36 cellular contexts compared by ENCODE assay signal in genomic region chr1:38622197-38622596, GRCh38.
DNase-seq lines count a peak whose midpoint lies in the region; ATAC-seq, FAIRE-seq and TF ChIP-seq lines count a peak whose summit lies in the region.
"Had no signal": no experiment of that assay in that cellular context is flagged by ENCODE, and none has a peak within 500 bp of the region (broad histone marks: within the 10 kb centered on the region; RNA-seq: fewer than 3 reads in every experiment).

No MANE protein-coding gene starts in this region.

- no peak overlapping the region for H3K4ac ChIP-seq in neuronal stem cell (ENCODE audit: low read length)

- in situ Hi-C loops in HepG2 (cut with HindIII; ENCODE audit: extremely low pct_ligation_motif_present, low pct_unique_long_range_greater_than_20kb), result no loop called here

- H2BK12ac ChIP-seq in neuronal stem cell (ENCODE audit: low read length), result no peak overlapping the region

- peaks cover 6% of the 10 kb centered on the region for H3K27me3 Mint-ChIP-seq in activated T-cell treated with anti-CD3 and anti-CD28 coated beads, Interleukin-2, amount 50 U/mL, for 4 hours (ENCODE audit: low read depth)

- POLR2A ChIA-PET in HepG2 (lab: Yijun Ruan, JAX), result no interaction called here

- H3K27me3 ChIP-seq in HepG2 (ENCODE audit: control insufficient read depth in 1 of 2, insufficient read depth in 2 of 2, low read length in 2 of 2) (peaks cover 0 to 9% of the 10 kb centered on the region in 2 experiments; a peak in 3 of 5 replicates), right lobe of liver (no peaks in the 10 kb centered on the region), BLaER1 (no peaks in the 10 kb centered on the region), esophagus muscularis mucosa (no peaks in the 10 kb centered on the region), neuronal stem cell (ENCODE audit: control insufficient read depth in 3 of 3, insufficient read depth in 3 of 3, low read depth in 1 of 3, low read length in 3 of 3) (peaks cover 0 to 2% (median 0%) of the 10 kb centered on the region in 3 experiments), gastroesophageal sphincter (peaks cover 7% of the 10 kb centered on the region)
- H3K27me3 ChIP-seq: BE2C; BLaER1 treated with 17β-estradiol and CSF1 and Interleukin-3, amounts not matched to agents 10 nM and 100 nM had no signal

- H2BK15ac ChIP-seq in neuronal stem cell (ENCODE audit: low read length), result no peak overlapping the region

- no peak overlapping the region for H2BK5ac ChIP-seq in neuronal stem cell (ENCODE audit: low read length)

- H3K4me1 Mint-ChIP-seq in activated T-cell treated with anti-CD3 and anti-CD28 coated beads, Interleukin-2, amount 50 U/mL, for 4 hours (ENCODE audit: low read depth), result no peaks in the 10 kb centered on the region
- H3K4me1 Mint-ChIP-seq: B cell; CD14-positive monocyte; CD4-positive, alpha-beta memory T cell; CD4-positive, CD25-positive, alpha-beta regulatory T cell; CD8-positive, alpha-beta memory T cell had no signal

- H3K4me3 ChIP-seq in HepG2 (replicated peaks in 1 of 3; ENCODE audit: insufficient read depth in 1 of 3, low read depth in 2 of 3, low read length in 3 of 3), result no peak overlapping the region
- H3K4me3 ChIP-seq in right lobe of liver, result no peak overlapping the region
- no peak overlapping the region for H3K4me3 ChIP-seq in BLaER1
- no peak overlapping the region for H3K4me3 ChIP-seq in esophagus muscularis mucosa
- no peak overlapping the region for H3K4me3 ChIP-seq in neuronal stem cell (ENCODE audit: low read length in 2 of 2)
- H3K4me3 ChIP-seq in gastroesophageal sphincter, result no peak overlapping the region
- H3K4me3 ChIP-seq: A549; BLaER1 treated with 17β-estradiol and CSF1 and Interleukin-3, amounts not matched to agents 10 nM and 100 nM had no signal

- FAIRE-seq in HepG2 (lab: Jason Lieb, UNC), result no peak
- FAIRE-seq: A204.1, A549, D721Med had no signal

- no peak overlapping the region for H4K8ac ChIP-seq in neuronal stem cell (ENCODE audit: low read depth, low read length)

- no peak overlapping the region for H3K27ac ChIP-seq in HepG2 (ENCODE audit: extremely low read length, insufficient read depth, low read length)
- H3K27ac ChIP-seq in right lobe of liver, result no peak overlapping the region
- no peak overlapping the region for H3K27ac ChIP-seq in BLaER1
- no peak overlapping the region for H3K27ac ChIP-seq in esophagus muscularis mucosa (replicated peaks in 1 of 4)
- H3K27ac ChIP-seq in neuronal stem cell (replicated peaks; ENCODE audit: low read length), result no peak overlapping the region
- H3K27ac ChIP-seq in gastroesophageal sphincter, result no peak overlapping the region
- H3K27ac ChIP-seq: 22Rv1; A549; BLaER1 treated with 17β-estradiol and CSF1 and Interleukin-3, amounts not matched to agents 10 nM and 100 nM; C4-2B had no signal

- WGBS in HepG2 (ENCODE audit: low lambda C conversion rate), result 23% methylated on average over 6 of the region's 6 CpGs
- WGBS in right lobe of liver (ENCODE audit: insufficient coverage, low coverage, low lambda C conversion rate, missing lambda C conversion rate), result 73% methylated on average over 6 of the region's 6 CpGs
- WGBS in esophagus muscularis mucosa, result 94% methylated on average over 6 of the region's 6 CpGs
- WGBS in neuronal stem cell (ENCODE audit: extremely low coverage in 2 of 2, insufficient read length in 2 of 2, insufficient replicate concordance in 1 of 2), 2 donors, result no CpG with 5 or more reads among the region's 6 CpGs
- 89 to 100% methylated on average over 2 to 4 of the region's 6 CpGs for WGBS in gastroesophageal sphincter (ENCODE audit: low coverage in 1 of 2), 2 donors

- H3K4me1 ChIP-seq in HepG2 (ENCODE audit: insufficient read depth, low read length), result no peaks in the 10 kb centered on the region
- no peaks in the 10 kb centered on the region for H3K4me1 ChIP-seq in right lobe of liver
- peaks cover 21% of the 10 kb centered on the region for H3K4me1 ChIP-seq in BLaER1
- H3K4me1 ChIP-seq in esophagus muscularis mucosa, result peaks cover 4 to 11% (median 8%) of the 10 kb centered on the region in 4 donors
- H3K4me1 ChIP-seq in neuronal stem cell (ENCODE audit: control insufficient read depth in 2 of 2, insufficient read depth in 1 of 2, low read depth in 1 of 2, low read length in 2 of 2), result peaks cover 0 to 19% of the 10 kb centered on the region in 2 donors
- H3K4me1 ChIP-seq in gastroesophageal sphincter, result peaks cover 0 to 10% (median 0%) of the 10 kb centered on the region in 3 donors
- H3K4me1 ChIP-seq: A549, BE2C, Caco-2 had no signal

- no peak overlapping the region for H2AFZ ChIP-seq in HepG2 (ENCODE audit: low read length)
- H2AFZ ChIP-seq in neuronal stem cell (ENCODE audit: low read length), result no peak overlapping the region

- intact Hi-C loops in HepG2 (cut with micrococcal nuclease; ENCODE audit: unreplicated experiment), result no loop called here
- intact Hi-C loops in right lobe of liver (cut with DNase I), result no loop called here
- intact Hi-C loops in esophagus muscularis mucosa (cut with DNase I), result no loop called here

- H3K79me1 ChIP-seq in neuronal stem cell (ENCODE audit: low read depth, low read length), result no peaks in the 10 kb centered on the region

- TF ChIP-seq EP300 in HepG2 (IDR thresholded peaks at IDR 0.05; ENCODE audit: low read depth in 2 of 2, low read length in 2 of 2) (no peak), HepG2 (CRISPR knock-in tag; IDR thresholded peaks at IDR 0.05; ENCODE audit: borderline replicate concordance) (no peak), esophagus muscularis mucosa (IDR thresholded peaks at IDR 0.05) (no peak), gastroesophageal sphincter (IDR thresholded peaks at IDR 0.05) (no peak)

- H4K20me1 ChIP-seq in HepG2 (ENCODE audit: insufficient read depth, low read length) (no peaks in the 10 kb centered on the region), BLaER1 (no peaks in the 10 kb centered on the region)
- H4K20me1 ChIP-seq: BLaER1 treated with 17β-estradiol and CSF1 and Interleukin-3, amounts not matched to agents 10 nM and 100 nM had no signal

- no peak overlapping the region for H3K9ac ChIP-seq in HepG2 (ENCODE audit: insufficient read depth, low read depth, low read length)
- no peak overlapping the region for H3K9ac ChIP-seq in BLaER1
- no peak overlapping the region for H3K9ac ChIP-seq in neuronal stem cell (ENCODE audit: low read depth, low read length, poor library complexity)
- H3K9ac ChIP-seq: BLaER1 treated with 17β-estradiol and CSF1 and Interleukin-3, amounts not matched to agents 10 nM and 100 nM had no signal

- no peak overlapping the region for H2BK120ac ChIP-seq in neuronal stem cell (ENCODE audit: low read depth, low read length)

- CTCF ChIA-PET in HepG2 (lab: Yijun Ruan, JAX; ENCODE audit: low intra/inter-chr PET ratio, low total read pairs), result no interaction called here

- TF ChIP-seq POLR2A in HepG2 (IDR thresholded peaks at IDR 0.05; ENCODE audit: insufficient read depth in 1 of 2, low read depth in 2 of 2, low read length in 2 of 2) (no peak), right lobe of liver (IDR thresholded peaks at IDR 0.05) (no peak), esophagus muscularis mucosa (IDR thresholded peaks at IDR 0.05; ENCODE audit: low read depth) (no peak), gastroesophageal sphincter (IDR thresholded peaks at IDR 0.05) (no peak)

- H3K23ac ChIP-seq in neuronal stem cell (ENCODE audit: low read depth, low read length, poor library complexity), result no peak overlapping the region

- TF ChIP-seq RAD21 in HepG2 (CRISPR knock-in tag; IDR thresholded peaks at IDR 0.05), result no peak

- no peak for ATAC-seq in HepG2
- ATAC-seq in right lobe of liver, result no peak
- no peak for ATAC-seq in gastroesophageal sphincter
- no peak for ATAC-seq in activated T-cell treated with anti-CD3 and anti-CD28 coated beads, Interleukin-2, amount 50 U/mL, for 4 hours
- ATAC-seq: A549; CD8-positive, alpha-beta T cell had no signal

- no peak overlapping the region for H3K4me3 Mint-ChIP-seq in activated T-cell treated with anti-CD3 and anti-CD28 coated beads, Interleukin-2, amount 50 U/mL, for 4 hours
- H3K4me3 Mint-ChIP-seq: B cell; CD4-positive, alpha-beta memory T cell; CD4-positive, alpha-beta T cell; CD4-positive, CD25-positive, alpha-beta regulatory T cell; CD8-positive, alpha-beta memory T cell; CD8-positive, alpha-beta T cell had no signal

- DNase-seq in HepG2 (ENCODE audit: low spot score) (no peak), right lobe of liver (no peak), esophagus muscularis mucosa (ENCODE audit: extremely low spot score) (peak; percentile 53), neuronal stem cell (ENCODE audit: low spot score) (no peak), hepatic stellate cell (ENCODE audit: low spot score) (no peak)
- no peak for DNase-seq in activated T-cell treated with anti-CD3 and anti-CD28 coated beads, Interleukin-2, amount 50 U/mL, for 4 hours
- DNase-seq: 8988T; ACHN; AML-193; BE2C; C1 segment of cervical spinal cord; Caco-2; Calu3; CD4-positive, alpha-beta memory T cell; CD4-positive, alpha-beta T cell; CD4-positive, CD25-positive, alpha-beta regulatory T cell; CD8-positive, alpha-beta memory T cell; CD8-positive, alpha-beta T cell; COR-L47; DMS 273 treated with DMSO at 0.1 percent for 48 hours; DMS153; DMS53; DMS79; DMS79 treated with DMSO at 0.1 percent for 48 hours; DND-41; EL had no signal

- H3K14ac ChIP-seq in neuronal stem cell (ENCODE audit: low read length), result no peak overlapping the region

- no peaks in the 10 kb centered on the region for H3K36me3 ChIP-seq in HepG2 (replicated peaks in 1 of 2; ENCODE audit: control insufficient read depth in 1 of 2, insufficient read depth in 2 of 2, low read length in 2 of 2)
- no peaks in the 10 kb centered on the region for H3K36me3 ChIP-seq in right lobe of liver
- no peaks in the 10 kb centered on the region for H3K36me3 ChIP-seq in BLaER1
- H3K36me3 ChIP-seq in esophagus muscularis mucosa, result no peaks in the 10 kb centered on the region
- no peaks in the 10 kb centered on the region for H3K36me3 ChIP-seq in neuronal stem cell (replicated peaks in 1 of 2; ENCODE audit: control insufficient read depth in 2 of 2, insufficient read depth in 2 of 2, low read length in 2 of 2)
- H3K36me3 ChIP-seq in gastroesophageal sphincter, result no peaks in the 10 kb centered on the region
- H3K36me3 ChIP-seq: BE2C; BLaER1 treated with 17β-estradiol and CSF1 and Interleukin-3, amounts not matched to agents 10 nM and 100 nM had no signal

- no peak overlapping the region for H3K4me2 ChIP-seq in HepG2 (ENCODE audit: low read depth, low read length)
- H3K4me2 ChIP-seq in BLaER1, result peak overlapping the region; percentile 45; the same call in 1 of the 2 replicates
- H3K4me2 ChIP-seq in neuronal stem cell (ENCODE audit: insufficient read depth, low read length, poor library complexity, severe bottlenecking), result no peak overlapping the region
- H3K4me2 ChIP-seq: A549 had no signal

- H3K79me2 ChIP-seq in HepG2 (ENCODE audit: insufficient read depth, low read length), result no peaks in the 10 kb centered on the region

- peak overlapping the region; percentile 36 for H3K18ac ChIP-seq in neuronal stem cell (ENCODE audit: low read length)

- H3K9me3 Mint-ChIP-seq in activated T-cell treated with anti-CD3 and anti-CD28 coated beads, Interleukin-2, amount 50 U/mL, for 4 hours, result no peaks in the 10 kb centered on the region
- H3K9me3 Mint-ChIP-seq: CD4-positive, alpha-beta memory T cell; CD4-positive, alpha-beta T cell; CD8-positive, alpha-beta memory T cell; CD8-positive, alpha-beta T cell had no signal

- peak overlapping the region; percentile 12 for H2AK5ac ChIP-seq in neuronal stem cell (ENCODE audit: low read depth, low read length)

- no TSS peak for BruUV-seq in HepG2 (replicated peaks; lab: Mats Ljungman, UMichigan)

- H3K9me3 ChIP-seq in HepG2 (ENCODE audit: low read length), result no peaks in the 10 kb centered on the region
- H3K9me3 ChIP-seq in right lobe of liver, result no peaks in the 10 kb centered on the region
- no peaks in the 10 kb centered on the region for H3K9me3 ChIP-seq in BLaER1
- H3K9me3 ChIP-seq in esophagus muscularis mucosa, result no peaks in the 10 kb centered on the region
- H3K9me3 ChIP-seq in neuronal stem cell (replicated peaks in 1 of 2; ENCODE audit: control insufficient read depth in 2 of 2, insufficient read depth in 1 of 2, low read depth in 1 of 2, low read length in 2 of 2), result no peaks in the 10 kb centered on the region
- H3K9me3 ChIP-seq in gastroesophageal sphincter, result no peaks in the 10 kb centered on the region
- H3K9me3 ChIP-seq: A549; BE2C; BLaER1 treated with 17β-estradiol and CSF1 and Interleukin-3, amounts not matched to agents 10 nM and 100 nM; Caco-2 had no signal

- no peak overlapping the region for H4K91ac ChIP-seq in neuronal stem cell (ENCODE audit: low read depth, low read length, poor library complexity)

- H3K36me3 Mint-ChIP-seq in activated T-cell treated with anti-CD3 and anti-CD28 coated beads, Interleukin-2, amount 50 U/mL, for 4 hours (ENCODE audit: insufficient read depth), result no peaks in the 10 kb centered on the region
- H3K36me3 Mint-ChIP-seq: CD14-positive monocyte; CD4-positive, alpha-beta memory T cell; CD4-positive, CD25-positive, alpha-beta regulatory T cell; CD8-positive, alpha-beta memory T cell; CD8-positive, alpha-beta T cell had no signal

- no peak for TF ChIP-seq CTCF in HepG2 (CRISPR knock-in tag; IDR thresholded peaks at IDR 0.05)
- TF ChIP-seq CTCF in right lobe of liver (IDR thresholded peaks at IDR 0.05), result no peak
- no peak for TF ChIP-seq CTCF in esophagus muscularis mucosa (IDR thresholded peaks at IDR 0.05)
- TF ChIP-seq CTCF in gastroesophageal sphincter (IDR thresholded peaks at IDR 0.05), result no peak
